31 cellular contexts compared by ENCODE assay signal in the genomic region with DNA sequence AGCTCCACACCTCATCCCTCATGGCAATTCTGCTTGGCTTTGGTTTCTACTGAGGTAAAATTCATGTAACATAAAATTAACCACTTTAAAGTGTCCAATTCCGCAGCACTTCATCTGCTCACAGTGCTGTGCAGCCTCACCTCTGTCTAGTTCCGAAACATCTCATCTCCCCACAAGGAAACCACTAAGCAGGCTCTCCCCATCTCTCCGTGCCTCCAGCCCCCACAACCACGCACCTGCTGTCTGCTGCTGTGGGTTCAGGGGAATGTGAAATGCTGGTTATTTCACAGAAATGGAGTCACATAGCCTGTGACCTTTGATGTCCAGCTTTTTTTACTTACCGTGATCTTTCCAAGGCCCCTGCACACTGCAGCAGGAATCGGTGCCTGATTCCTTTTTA. TPM values are rescaled to one million over a fixed set of nuclear protein-coding genes. Genes with fewer than 3 reads are reported as not detected.
DNase-seq lines count a peak whose midpoint lies in the region; ATAC-seq and TF ChIP-seq lines count a peak whose summit lies in the region.
"Had no signal": no experiment of that assay in that cellular context is flagged by ENCODE, and none has a peak within 500 bp of the region (broad histone marks: within the 10 kb centered on the region; RNA-seq: fewer than 3 reads in every experiment).

No MANE protein-coding gene starts in this region.

- peak overlapping the region; percentile 25 to 30 for H3K27ac Mint-ChIP-seq in activated naive CD4-positive, alpha-beta T cell treated with anti-CD3 and anti-CD28 coated beads, Interleukin-2, amount 50 U/mL, for 72 hours
- peak overlapping the region; percentile 30 for H3K27ac Mint-ChIP-seq in activated CD4-positive, alpha-beta memory T cell treated with anti-CD3 and anti-CD28 coated beads, Interleukin-2, amount 10 ng/mL, durations not matched to agents 7 days and 5 days
- H3K27ac Mint-ChIP-seq: activated naive CD4-positive, alpha-beta T cell treated with anti-CD3 and anti-CD28 coated beads, Interleukin-2, amount 10 ng/mL, durations not matched to agents 7 days and 5 days; effector memory CD8-positive, alpha-beta T cell; natural killer cell; T-helper 17 cell had no signal

- H3K9me3 Mint-ChIP-seq in activated naive CD4-positive, alpha-beta T cell treated with anti-CD3 and anti-CD28 coated beads, Interleukin-2, amount 50 U/mL, for 72 hours: peaks cover 13 to 15% of the 10 kb centered on the region in 2 donors
- peaks cover 7% of the 10 kb centered on the region for H3K9me3 Mint-ChIP-seq in activated CD4-positive, alpha-beta memory T cell treated with anti-CD3 and anti-CD28 coated beads, Interleukin-2, amount 10 ng/mL, durations not matched to agents 7 days and 5 days
- H3K9me3 Mint-ChIP-seq: effector memory CD8-positive, alpha-beta T cell; natural killer cell had no signal

- no peak for TF ChIP-seq POLR2A in heart left ventricle (IDR thresholded peaks at IDR 0.05)

- peaks cover 27% of the 10 kb centered on the region for H3K4me1 Mint-ChIP-seq in activated CD4-positive, alpha-beta memory T cell treated with anti-CD3 and anti-CD28 coated beads, Interleukin-2, amount 10 ng/mL, durations not matched to agents 7 days and 5 days
- H3K4me1 Mint-ChIP-seq: natural killer cell, T-helper 17 cell had no signal

- 79 to 84% (median 83%) methylated on average over 6 of the region's 6 CpGs for WGBS in heart left ventricle, 4 donors

- no peaks in the 10 kb centered on the region for H3K36me3 ChIP-seq in heart left ventricle
- H3K36me3 ChIP-seq: ascending aorta, HAP-1, lower lobe of right lung, upper lobe of left lung had no signal

- no peak overlapping the region for H3K27ac ChIP-seq in heart left ventricle
- H3K27ac ChIP-seq: ascending aorta, coronary artery, lower lobe of right lung, SK-N-MC had no signal

- H3K4me3 Mint-ChIP-seq in activated CD4-positive, alpha-beta memory T cell treated with anti-CD3 and anti-CD28 coated beads, Interleukin-2, amount 10 ng/mL, durations not matched to agents 7 days and 5 days: no peak overlapping the region
- H3K4me3 Mint-ChIP-seq: activated naive CD4-positive, alpha-beta T cell treated with anti-CD3 and anti-CD28 coated beads, Interleukin-2, amount 10 ng/mL, durations not matched to agents 7 days and 5 days; effector memory CD8-positive, alpha-beta T cell; natural killer cell; T-helper 17 cell had no signal

- intact Hi-C loops in heart left ventricle (cut with DNase I): no loop called here

- H3K27me3 ChIP-seq in heart left ventricle: no peaks in the 10 kb centered on the region
- H3K27me3 ChIP-seq: ascending aorta, upper lobe of left lung had no signal

- TF ChIP-seq CTCF in heart left ventricle (IDR thresholded peaks at IDR 0.05): no peak

- H3K36me3 Mint-ChIP-seq in activated naive CD4-positive, alpha-beta T cell treated with anti-CD3 and anti-CD28 coated beads, Interleukin-2, amount 50 U/mL, for 72 hours: peaks cover 8 to 27% of the 10 kb centered on the region in 2 donors
- peaks cover 9% of the 10 kb centered on the region for H3K36me3 Mint-ChIP-seq in activated CD4-positive, alpha-beta memory T cell treated with anti-CD3 and anti-CD28 coated beads, Interleukin-2, amount 10 ng/mL, durations not matched to agents 7 days and 5 days (ENCODE audit: low read depth)
- H3K36me3 Mint-ChIP-seq: activated naive CD4-positive, alpha-beta T cell treated with anti-CD3 and anti-CD28 coated beads, Interleukin-2, amount 10 ng/mL, durations not matched to agents 7 days and 5 days; natural killer cell had no signal

- peak; percentile 11 to 51 for DNase-seq in activated naive CD4-positive, alpha-beta T cell treated with anti-CD3 and anti-CD28 coated beads, Interleukin-2, amount 50 U/mL, for 72 hours (ENCODE audit: low spot score in 2 of 2)
- DNase-seq in activated naive CD4-positive, alpha-beta T cell treated with Interleukin-2 at 50 U/mL for 16 hours: no peak
- no peak for DNase-seq in activated CD4-positive, alpha-beta memory T cell treated with anti-CD3 and anti-CD28 coated beads, Interleukin-2, amount 10 ng/mL, durations not matched to agents 7 days and 5 days
- DNase-seq in myocyte (ENCODE audit: low read depth): peak; percentile 63
- no peak for DNase-seq in NCI-H2171 (lab: John Stamatoyannopoulos, UW)
- DNase-seq in NCI-H774 (lab: John Stamatoyannopoulos, UW): no peak
- DNase-seq in heart left ventricle: no peak
- DNase-seq: activated CD4-positive, alpha-beta T cell treated with anti-CD3 and anti-CD28 coated beads, Interleukin-2, amount 50 U/mL, for 1 hour; activated naive CD4-positive, alpha-beta T cell treated with anti-CD3 and anti-CD28 coated beads, Interleukin-2, amount 10 ng/mL, durations not matched to agents 7 days and 5 days; C1 segment of cervical spinal cord; DMS79; effector memory CD8-positive, alpha-beta T cell; erythroblast; GF-D8; kidney glomerular epithelial cell; natural killer cell; NCI-H1417; NCI-H2081; NCI-H345; NCI-H82; occipital lobe; small intestine; substantia nigra had no signal

- H3K4me3 ChIP-seq in heart left ventricle: no peak overlapping the region
- H3K4me3 ChIP-seq: ascending aorta, coronary artery, HAP-1, K562, lower lobe of right lung, SK-N-MC, upper lobe of left lung had no signal

- H3K27me3 Mint-ChIP-seq in activated CD4-positive, alpha-beta memory T cell treated with anti-CD3 and anti-CD28 coated beads, Interleukin-2, amount 10 ng/mL, durations not matched to agents 7 days and 5 days: peaks cover 28% of the 10 kb centered on the region

- peaks cover 0 to 3% (median 0%) of the 10 kb centered on the region in 12 donors for H3K9me3 ChIP-seq in heart left ventricle
- H3K9me3 ChIP-seq: ascending aorta, HAP-1, lower lobe of right lung, upper lobe of left lung had no signal

- H3K4me1 ChIP-seq in heart left ventricle: no peaks in the 10 kb centered on the region
- H3K4me1 ChIP-seq: ascending aorta, HAP-1, lower lobe of right lung, upper lobe of left lung had no signal

- CTCF ChIA-PET in activated CD4-positive, alpha-beta memory T cell treated with anti-CD3 and anti-CD28 coated beads, Interleukin-2, amount 10 ng/mL, durations not matched to agents 7 days and 5 days (lab: Charles Lee): no interaction called here

- POLR2A ChIA-PET in activated CD4-positive, alpha-beta memory T cell treated with anti-CD3 and anti-CD28 coated beads, Interleukin-2, amount 10 ng/mL, durations not matched to agents 7 days and 5 days (lab: Charles Lee): no interaction called here

- ATAC-seq in activated naive CD4-positive, alpha-beta T cell treated with anti-CD3 and anti-CD28 coated beads, Interleukin-2, amount 50 U/mL, for 72 hours: peak; percentile 64 to 80
- no peak for ATAC-seq in heart left ventricle
- ATAC-seq: effector memory CD8-positive, alpha-beta T cell; natural killer cell; T-helper 17 cell had no signal

RNA-seq across cellular contexts. Expression of a gene that starts 7.7 kb away (rescaled TPM):
- 1 to 10 TPM; 1.6 to 5.5 TPM for total RNA-seq in activated naive CD4-positive, alpha-beta T cell treated with anti-CD3 and anti-CD28 coated beads, Interleukin-2, amount 50 U/mL, for 72 hours
- 1 to 10 TPM; 5.8 to 7.9 TPM for total RNA-seq in activated CD4-positive, alpha-beta memory T cell treated with anti-CD3 and anti-CD28 coated beads, Interleukin-2, amount 10 ng/mL, durations not matched to agents 7 days and 5 days
- 757 and 1,139 TPM in 2 replicates for total RNA-seq in myocyte
- 811 TPM for polyA plus RNA-seq in myocyte (2012)
- 100 to 1,000 TPM; 131 to 316 (median 193) TPM for total RNA-seq in heart left ventricle
- 100 to 1,000 TPM; 134 to 209 TPM for polyA plus RNA-seq in heart left ventricle

Comparison
In these comparisons a context has a peak if more than half of its experiments do, and no peak if none do; other contexts are left out.
1. DNase-seq: peak in activated naive CD4-positive, alpha-beta T cell treated with anti-CD3 and anti-CD28 coated beads, Interleukin-2, amount 50 U/mL, for 72 hours (2 of 2) and myocyte (single experiment); none in activated naive CD4-positive, alpha-beta T cell treated with Interleukin-2 at 50 U/mL for 16 hours (single experiment), activated CD4-positive, alpha-beta memory T cell treated with anti-CD3 and anti-CD28 coated beads, Interleukin-2, amount 10 ng/mL, durations not matched to agents 7 days and 5 days (single experiment), NCI-H2171 (single experiment), NCI-H774 (single experiment) and heart left ventricle (0 of 5).
2. ATAC-seq: peak in activated naive CD4-positive, alpha-beta T cell treated with anti-CD3 and anti-CD28 coated beads, Interleukin-2, amount 50 U/mL, for 72 hours (2 of 2); none in heart left ventricle (0 of 4).
3. RNA of a gene that starts 7.7 kb away (total RNA-seq): 757 to 1,139 TPM in myocyte and 131 to 316 TPM in heart left ventricle; 5.8 to 7.9 TPM in activated CD4-positive, alpha-beta memory T cell treated with anti-CD3 and anti-CD28 coated beads, Interleukin-2, amount 10 ng/mL, durations not matched to agents 7 days and 5 days and 1.6 to 5.5 TPM in activated naive CD4-positive, alpha-beta T cell treated with anti-CD3 and anti-CD28 coated beads, Interleukin-2, amount 50 U/mL, for 72 hours; every median in the first group is over 10 times any median in the second.